Comparison of ENCODE assay signal across 8 cellular contexts in genomic region chr10:129465796-129466702, GRCh38. TPM values are rescaled to one million over a fixed set of nuclear protein-coding genes. Genes with fewer than 3 reads are reported as not detected.
DNase-seq lines count a peak whose midpoint lies in the region; ATAC-seq and TF ChIP-seq lines count a peak whose summit lies in the region.

No MANE protein-coding gene starts in this region.

- POLR2A ChIA-PET in MCF 10A (lab: Yijun Ruan, JAX): interaction anchor here (1.1 to 1.3 kb wide), 2 partner anchors 79 to 670 kb away, joined by 3 read pairs; partner anchors contain the start of gene GLRX3

- H3K36me3 Mint-ChIP-seq in MCF 10A (ENCODE audit: insufficient read depth, unreplicated experiment): no peaks in the 10 kb centered on the region

- intact Hi-C loops in MCF 10A (cut with micrococcal nuclease): loop anchor here (10.0 kb wide), 2 partner anchors 169 to 669 kb away; partner anchors contain the start of gene GLRX3

- no peaks in the 10 kb centered on the region for H3K27me3 Mint-ChIP-seq in MCF 10A (ENCODE audit: insufficient read depth, unreplicated experiment)

- H3K27me3 ChIP-seq in mucosa of stomach (ENCODE audit: control insufficient read depth, insufficient read depth, low read length): no peaks in the 10 kb centered on the region

- CTCF ChIA-PET in MCF 10A (lab: Yijun Ruan, JAX): no interaction called here

- H3K27ac Mint-ChIP-seq in MCF 10A (ENCODE audit: low read depth, unreplicated experiment): no peak overlapping the region

- DNase-seq in GM12865 (ENCODE audit: low read depth) (no peak), MCF 10A (ENCODE audit: unreplicated experiment) (peak; percentile 3), NCI-H2171 treated with DMSO at 0.1 percent for 48 hours (lab: John Stamatoyannopoulos, UW) (no peak), NCI-H748 (lab: John Stamatoyannopoulos, UW; ENCODE audit: unreplicated experiment) (no peak), NCI-H345 treated with DMSO at 0.1 percent for 48 hours (lab: John Stamatoyannopoulos, UW; ENCODE audit: unreplicated experiment) (no peak)

- TSS peak; percentile 88 for BruUV-seq in MCF 10A (replicated peaks; lab: Mats Ljungman, UMichigan)

- H3K9me3 Mint-ChIP-seq in MCF 10A (ENCODE audit: unreplicated experiment): no peaks in the 10 kb centered on the region

- H3K4me3 Mint-ChIP-seq in MCF 10A (ENCODE audit: unreplicated experiment): peak overlapping the region; percentile 73

- H3K4me1 ChIP-seq in mucosa of stomach (ENCODE audit: control insufficient read depth, insufficient read depth, low read length): peaks cover 6% of the 10 kb centered on the region

- ATAC-seq in HG03175 (IDR thresholded peaks at IDR 0.05; ENCODE audit: unreplicated experiment) (peak; percentile 7), GM19452 (IDR thresholded peaks at IDR 0.05; ENCODE audit: unreplicated experiment) (no peak)

- no peaks in the 10 kb centered on the region for H3K4me1 Mint-ChIP-seq in MCF 10A (ENCODE audit: insufficient read depth, unreplicated experiment)

- H3K36me3 ChIP-seq in mucosa of stomach (ENCODE audit: control insufficient read depth, insufficient read depth, low read length): no peaks in the 10 kb centered on the region

- TF ChIP-seq CTCF in GM12865 (IDR thresholded peaks at IDR 0.05; ENCODE audit: insufficient read depth, low read depth, low read length, missing control alignments) (no peak), MCF 10A (IDR thresholded peaks at IDR 0.05; ENCODE audit: unreplicated experiment) (no peak)

- peak overlapping the region; percentile 63 for H3K9ac ChIP-seq in mucosa of stomach (ENCODE audit: low read length)

- H3K9me3 ChIP-seq in mucosa of stomach (ENCODE audit: control insufficient read depth, low read length): no peaks in the 10 kb centered on the region

- H3K4me3 ChIP-seq in GM12865 (ENCODE audit: low read depth, low read length): peak overlapping the region; percentile 78
- H3K4me3 ChIP-seq in mucosa of stomach (ENCODE audit: low read length): peak overlapping the region; percentile 25

RNA-seq across cellular contexts. Expression of gene MGMT, which starts 1.0 kb away (rescaled TPM):
- 16.5 and 18.0 TPM in 2 replicates for total RNA-seq in MCF 10A (2022)
